13 cellular contexts compared by ENCODE assay signal in genomic region chr5:142686210-142686734, GRCh38. TPM values are rescaled to one million over a fixed set of nuclear protein-coding genes. Genes with fewer than 3 reads are reported as not detected.
DNase-seq lines count a peak whose midpoint lies in the region; ATAC-seq, FAIRE-seq and TF ChIP-seq lines count a peak whose summit lies in the region.
"Had no signal": no experiment of that assay in that cellular context is flagged by ENCODE, and none has a peak within 500 bp of the region (broad histone marks: within the 10 kb centered on the region; RNA-seq: fewer than 3 reads in every experiment).

No MANE protein-coding gene starts in this region.

- H3K27me3 ChIP-seq in K562 (ENCODE audit: control insufficient read depth in 2 of 2, insufficient read depth in 2 of 2, low read length in 2 of 2): peaks cover 27 to 43% of the 10 kb centered on the region in 2 experiments; a peak in 4 of 5 replicates
- H3K27me3 ChIP-seq in right cardiac atrium (ENCODE audit: control insufficient read depth, insufficient read depth): no peaks in the 10 kb centered on the region
- H3K27me3 ChIP-seq in CD8-positive, alpha-beta memory T cell (ENCODE audit: insufficient read depth, low read length, poor library complexity, severe bottlenecking): no peaks in the 10 kb centered on the region
- H3K27me3 ChIP-seq: uterus had no signal

- WGBS in K562 (ENCODE audit: insufficient coverage, low coverage, missing lambda C conversion rate): 0% methylated on average over 11 of the region's 11 CpGs
- WGBS in right cardiac atrium: 40% methylated on average over 11 of the region's 11 CpGs

- H3K4me1 Mint-ChIP-seq in CD8-positive, alpha-beta memory T cell: no peaks in the 10 kb centered on the region
- H3K4me1 Mint-ChIP-seq: CD14-positive monocyte had no signal

- H3K4me1 ChIP-seq in K562 (replicated peaks in 1 of 2; ENCODE audit: control insufficient read depth in 2 of 2, insufficient read depth in 2 of 2, low read length in 2 of 2) (no peaks in the 10 kb centered on the region), right cardiac atrium (ENCODE audit: control insufficient read depth, insufficient read depth, low read length) (peaks cover 25% of the 10 kb centered on the region)
- no peaks in the 10 kb centered on the region for H3K4me1 ChIP-seq in CD8-positive, alpha-beta memory T cell (ENCODE audit: insufficient read depth, low read length)
- H3K4me1 ChIP-seq: uterus had no signal

- ATAC-seq in K562 (no peak), right cardiac atrium (peak; percentile 30 to 40)

- no peak overlapping the region for H3K4me2 ChIP-seq in K562 (ENCODE audit: insufficient read depth, low read length)

- BruUV-seq in K562 (replicated peaks; lab: Mats Ljungman, UMichigan): no TSS peak

- no peaks in the 10 kb centered on the region for H4K20me1 ChIP-seq in K562 (replicated peaks; ENCODE audit: control insufficient read depth, insufficient read depth, low read length)

- H3K9me3 ChIP-seq in K562 (replicated peaks; ENCODE audit: control insufficient read depth, insufficient read depth, low read depth, low read length): no peaks in the 10 kb centered on the region
- H3K9me3 ChIP-seq in right cardiac atrium (ENCODE audit: control insufficient read depth, low read length): no peaks in the 10 kb centered on the region
- no peaks in the 10 kb centered on the region for H3K9me3 ChIP-seq in CD8-positive, alpha-beta memory T cell (ENCODE audit: low read length)
- H3K9me3 ChIP-seq: uterus had no signal

- no peak for FAIRE-seq in K562 (lab: Jason Lieb, UNC)
- FAIRE-seq: colon had no signal

- POLR2A ChIA-PET in K562 (lab: Yijun Ruan, JAX): interaction anchor here (0.7 to 1.3 kb wide), 2 partner anchors 10 to 11 kb away, joined by 3 read pairs; no protein-coding TSS in a partner anchor
- POLR2A ChIA-PET in CD8-positive, alpha-beta memory T cell (lab: Charles Lee): no interaction called here

- no peaks in the 10 kb centered on the region for H3K36me3 ChIP-seq in K562 (ENCODE audit: control insufficient read depth, insufficient read depth, low read length)
- no peaks in the 10 kb centered on the region for H3K36me3 ChIP-seq in CD8-positive, alpha-beta memory T cell (ENCODE audit: insufficient read depth, low read length)
- H3K36me3 ChIP-seq: uterus had no signal

- intact Hi-C loops in K562 (cut with micrococcal nuclease): no loop called here
- intact Hi-C loops in right cardiac atrium (cut with DNase I): no loop called here

- H3K36me3 Mint-ChIP-seq in CD8-positive, alpha-beta memory T cell: peaks cover 0 to 3% (median 0%) of the 10 kb centered on the region in 3 donors
- H3K36me3 Mint-ChIP-seq: CD14-positive monocyte had no signal

- H3K27ac Mint-ChIP-seq in CD8-positive, alpha-beta memory T cell: no peak overlapping the region
- H3K27ac Mint-ChIP-seq: CD14-positive monocyte had no signal

- CTCF ChIA-PET in K562 (lab: Yijun Ruan, JAX; ENCODE audit: low intra/inter-chr PET ratio): interaction anchor here (0.6 kb wide), 1 partner anchor 54 kb away, joined by 3 read pairs; no protein-coding TSS in a partner anchor
- CTCF ChIA-PET in CD8-positive, alpha-beta memory T cell (lab: Charles Lee): interaction anchor here (0.7 to 1.8 kb wide), 2 partner anchors 10 to 27 kb away, joined by 4 to 5 read pairs; no protein-coding TSS in a partner anchor

- DNase-seq in G401 (ENCODE audit: low spot score): peak; percentile 82
- DNase-seq in K562 (ENCODE audit: extremely low read depth in 1 of 4, low spot score in 3 of 4): no peak
- DNase-seq in right cardiac atrium: no peak
- DNase-seq in pons (ENCODE audit: low spot score): peak; percentile 72
- DNase-seq in GM03348 (ENCODE audit: low spot score): no peak
- no peak for DNase-seq in EL
- DNase-seq in CD8-positive, alpha-beta memory T cell: no peak
- DNase-seq in CD1c-positive myeloid dendritic cell (ENCODE audit: extremely low spot score): no peak
- DNase-seq: activated T-cell treated with anti-CD3 and anti-CD28 coated beads for 4 hours; stimulated activated CD4-positive, alpha-beta T cell treated with anti-CD3 and anti-CD28 coated beads, Interleukin-2, amount 100 ng/mL, for 48 hours had no signal

- H3K79me2 ChIP-seq in K562 (ENCODE audit: control insufficient read depth, insufficient read depth, low read length): no peaks in the 10 kb centered on the region

- H3K4me3 Mint-ChIP-seq in CD8-positive, alpha-beta memory T cell: no peak overlapping the region
- H3K4me3 Mint-ChIP-seq: CD14-positive monocyte had no signal

- TF ChIP-seq EP300 in K562 (IDR thresholded peaks at IDR 0.05; ENCODE audit: low read length): no peak

- peaks cover 16 to 18% of the 10 kb centered on the region in 2 donors for H3K27me3 Mint-ChIP-seq in CD8-positive, alpha-beta memory T cell

- TF ChIP-seq POLR2A in K562 (conservative IDR thresholded peaks at IDR 0.05): no peak

- TF ChIP-seq RAD21 in K562 (CRISPR knock-in tag; conservative IDR thresholded peaks at IDR 0.05 in 1 of 2, IDR thresholded peaks at IDR 0.05 in 1 of 2): no peak

- TF ChIP-seq CTCF in K562 (IDR thresholded peaks at IDR 0.05 in 2 of 3, conservative IDR thresholded peaks at IDR 0.05 in 1 of 3; ENCODE audit: insufficient read depth in 2 of 3, low read depth in 1 of 3, low read length in 3 of 3): no peak

- no peak overlapping the region for H2AFZ ChIP-seq in K562 (ENCODE audit: low read depth, low read length)

- H3K4me3 ChIP-seq in K562 (no peak overlapping the region), right cardiac atrium (ENCODE audit: low read length) (no peak overlapping the region)
- no peak overlapping the region for H3K4me3 ChIP-seq in CD8-positive, alpha-beta memory T cell (ENCODE audit: low read length)
- H3K4me3 ChIP-seq: uterus had no signal

- no peak overlapping the region for H3K9ac ChIP-seq in K562 (ENCODE audit: insufficient read depth in 1 of 2, low read depth in 2 of 2, low read length in 2 of 2)

- in situ Hi-C loops in G401 (cut with HindIII; ENCODE audit: low sequenced_read_pairs) (no loop called here), K562 (cut with MboI) (no loop called here)

- H3K27ac ChIP-seq in K562 (ENCODE audit: extremely low read depth, low read depth, low read length) (no peak overlapping the region), right cardiac atrium (ENCODE audit: low read length) (peak overlapping the region; percentile 77)
- no peak overlapping the region for H3K27ac ChIP-seq in CD8-positive, alpha-beta memory T cell (ENCODE audit: low read depth, low read length)
- H3K27ac ChIP-seq: uterus had no signal

- no peaks in the 10 kb centered on the region for H3K9me1 ChIP-seq in K562 (ENCODE audit: control insufficient read depth, insufficient read depth, low read length)

- H3K9me3 Mint-ChIP-seq in CD8-positive, alpha-beta memory T cell: peaks cover 0 to 2% (median 0%) of the 10 kb centered on the region in 5 donors

TF ChIP-seq in K562, 482 proteins besides CTCF, POLR2A, EP300 and RAD21:
- TF ChIP-seq RFX1 (IDR thresholded peaks at IDR 0.05): peak; percentile 12; the same call in 1 of the 2 replicates
- no peak for TF ChIP-seq ZNF165 (CRISPR knock-in tag; IDR thresholded peaks at IDR 0.05; ENCODE audit: borderline replicate concordance)
- TF ChIP-seq ATF2 (CRISPR knock-in tag; IDR thresholded peaks at IDR 0.05): no peak
- TF ChIP-seq FOS (IDR thresholded peaks at IDR 0.05; ENCODE audit: extremely low read depth, insufficient read length): no peak

RNA-seq across cellular contexts. Expression of gene FGF1, which starts 0.4 kb away (rescaled TPM):
- 0.03 TPM in 1 of 2 replicates, not detected in the other for total RNA-seq in G401 (2014; rRNA removed; shearing (Covaris generic))
- not detected in 2 replicates for total RNA-seq in K562 (2011; cell fraction: chromatin; rRNA removed; ENCODE audit: low replicate concordance)
- total RNA-seq in K562 (2011; cell fraction: nucleolus; rRNA removed): not detected in 2 replicates
- total RNA-seq in K562 (2011; cell fraction: nucleoplasm; rRNA removed): not detected in 2 replicates
- total RNA-seq in K562 (2014; rRNA removed) (not detected in 2 replicates), K562 (2014; rRNA removed; fragmentation: Illumina TruSeq; extraction: Trizol) (not detected in 2 replicates), K562 (2015; rRNA removed; fragmentation: Illumina TruSeq; extraction: Trizol) (not detected in 2 replicates), K562 (2021) (not detected in 2 replicates), right cardiac atrium (10 to 100 TPM; 23.1 to 39.2 (median 30.0) TPM)
- polyA plus RNA-seq in K562 (2011; rRNA removed) (not detected in 2 replicates), K562 (2014; fragmentation: Illumina TruSeq; extraction: Trizol) (not detected in 2 replicates), K562 (2014; fragmentation: Nextera tagmentation; extraction: Ambion mirVana) (not detected), K562 (2014; rRNA removed) (not detected in 2 replicates), right cardiac atrium (25.0 TPM)
- not detected in 2 replicates for polyA plus RNA-seq in K562 (2011; cell fraction: cytosol; rRNA removed)
- polyA plus RNA-seq in K562 (2011; cell fraction: nucleus; rRNA removed): not detected in 2 replicates
- 0.03 TPM in 1 of 2 replicates, not detected in the other for polyA plus RNA-seq in K562 (2012)
- polyA minus RNA-seq in K562 (2011; rRNA and poly(A)+ RNA removed): not detected in 2 replicates
- polyA minus RNA-seq in K562 (2011; cell fraction: cytosol; rRNA and poly(A)+ RNA removed): not detected in 2 replicates
- not detected in 2 replicates for polyA minus RNA-seq in K562 (2011; cell fraction: nucleus; rRNA and poly(A)+ RNA removed)
- total RNA-seq in CD8-positive, alpha-beta memory T cell: not detected
- not detected for polyA plus RNA-seq in CD8-positive, alpha-beta memory T cell
- polyA plus RNA-seq: CD14-positive monocyte had no signal

Comparison
In these comparisons a context has a peak if more than half of its experiments do, and no peak if none do; other contexts are left out.
1. DNase-seq: peak in G401 (single experiment) and pons (single experiment); none in K562 (0 of 4), right cardiac atrium (0 of 3), GM03348 (single experiment), EL (single experiment), CD8-positive, alpha-beta memory T cell (0 of 5) and CD1c-positive myeloid dendritic cell (single experiment).
2. RNA of gene FGF1, which starts 0.4 kb away (total RNA-seq): 23.1 to 39.2 TPM in right cardiac atrium; 0.03 TPM in G401, not detected in K562 and not detected in CD8-positive, alpha-beta memory T cell; every median in the first group is over 10 times any median in the second.